ENCODE assay signal across 2 cellular contexts in genomic region chr5:168661593-168662485, GRCh38.
A peak's percentile ranks its signal among the peaks of the same experiment; 100 is the strongest.
TF ChIP-seq lines count a peak whose summit lies in the region.

No MANE protein-coding gene starts in this region.

TF ChIP-seq in HepG2, 621 proteins besides CTCF, POLR2A, EP300 and RAD21 (continued from another document):
- no peak for TF ChIP-seq THRA (CRISPR knock-in tag; IDR thresholded peaks at IDR 0.05; ENCODE audit: borderline replicate concordance)
- TF ChIP-seq RFXANK (CRISPR knock-in tag; IDR thresholded peaks at IDR 0.05): no peak
- TF ChIP-seq RFX5 (IDR thresholded peaks at IDR 0.05; ENCODE audit: low read depth, low read length): peak; percentile 90

TF ChIP-seq in SK-N-SH, 30 proteins besides CTCF, POLR2A, EP300 and RAD21 (continued from another document):
- TF ChIP-seq, protein P1, sequence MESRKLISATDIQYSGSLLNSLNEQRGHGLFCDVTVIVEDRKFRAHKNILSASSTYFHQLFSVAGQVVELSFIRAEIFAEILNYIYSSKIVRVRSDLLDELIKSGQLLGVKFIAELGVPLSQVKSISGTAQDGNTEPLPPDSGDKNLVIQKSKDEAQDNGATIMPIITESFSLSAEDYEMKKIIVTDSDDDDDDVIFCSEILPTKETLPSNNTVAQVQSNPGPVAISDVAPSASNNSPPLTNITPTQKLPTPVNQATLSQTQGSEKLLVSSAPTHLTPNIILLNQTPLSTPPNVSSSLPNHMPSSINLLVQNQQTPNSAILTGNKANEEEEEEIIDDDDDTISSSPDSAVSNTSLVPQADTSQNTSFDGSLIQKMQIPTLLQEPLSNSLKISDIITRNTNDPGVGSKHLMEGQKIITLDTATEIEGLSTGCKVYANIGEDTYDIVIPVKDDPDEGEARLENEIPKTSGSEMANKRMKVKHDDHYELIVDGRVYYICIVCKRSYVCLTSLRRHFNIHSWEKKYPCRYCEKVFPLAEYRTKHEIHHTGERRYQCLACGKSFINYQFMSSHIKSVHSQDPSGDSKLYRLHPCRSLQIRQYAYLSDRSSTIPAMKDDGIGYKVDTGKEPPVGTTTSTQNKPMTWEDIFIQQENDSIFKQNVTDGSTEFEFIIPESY (IDR thresholded peaks at IDR 0.05; ENCODE audit: borderline replicate concordance, low read depth): no peak
- TF ChIP-seq, protein P2, sequence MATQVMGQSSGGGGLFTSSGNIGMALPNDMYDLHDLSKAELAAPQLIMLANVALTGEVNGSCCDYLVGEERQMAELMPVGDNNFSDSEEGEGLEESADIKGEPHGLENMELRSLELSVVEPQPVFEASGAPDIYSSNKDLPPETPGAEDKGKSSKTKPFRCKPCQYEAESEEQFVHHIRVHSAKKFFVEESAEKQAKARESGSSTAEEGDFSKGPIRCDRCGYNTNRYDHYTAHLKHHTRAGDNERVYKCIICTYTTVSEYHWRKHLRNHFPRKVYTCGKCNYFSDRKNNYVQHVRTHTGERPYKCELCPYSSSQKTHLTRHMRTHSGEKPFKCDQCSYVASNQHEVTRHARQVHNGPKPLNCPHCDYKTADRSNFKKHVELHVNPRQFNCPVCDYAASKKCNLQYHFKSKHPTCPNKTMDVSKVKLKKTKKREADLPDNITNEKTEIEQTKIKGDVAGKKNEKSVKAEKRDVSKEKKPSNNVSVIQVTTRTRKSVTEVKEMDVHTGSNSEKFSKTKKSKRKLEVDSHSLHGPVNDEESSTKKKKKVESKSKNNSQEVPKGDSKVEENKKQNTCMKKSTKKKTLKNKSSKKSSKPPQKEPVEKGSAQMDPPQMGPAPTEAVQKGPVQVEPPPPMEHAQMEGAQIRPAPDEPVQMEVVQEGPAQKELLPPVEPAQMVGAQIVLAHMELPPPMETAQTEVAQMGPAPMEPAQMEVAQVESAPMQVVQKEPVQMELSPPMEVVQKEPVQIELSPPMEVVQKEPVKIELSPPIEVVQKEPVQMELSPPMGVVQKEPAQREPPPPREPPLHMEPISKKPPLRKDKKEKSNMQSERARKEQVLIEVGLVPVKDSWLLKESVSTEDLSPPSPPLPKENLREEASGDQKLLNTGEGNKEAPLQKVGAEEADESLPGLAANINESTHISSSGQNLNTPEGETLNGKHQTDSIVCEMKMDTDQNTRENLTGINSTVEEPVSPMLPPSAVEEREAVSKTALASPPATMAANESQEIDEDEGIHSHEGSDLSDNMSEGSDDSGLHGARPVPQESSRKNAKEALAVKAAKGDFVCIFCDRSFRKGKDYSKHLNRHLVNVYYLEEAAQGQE (IDR thresholded peaks at IDR 0.05; ENCODE audit: low read depth, low read length): 0 out of 2 replicates have a peak, but pooled peaks have one; percentile 1
- TF ChIP-seq TEAD4 (IDR thresholded peaks at IDR 0.05; ENCODE audit: borderline replicate concordance, insufficient read depth) (no peak), SIN3A (IDR thresholded peaks at IDR 0.05; ENCODE audit: borderline replicate concordance, low read depth, low read length) (no peak), NRF1 (IDR thresholded peaks at IDR 0.05; ENCODE audit: low read depth, low read length) (no peak), FOXM1 (IDR thresholded peaks at IDR 0.05; ENCODE audit: low read depth) (no peak), TCF12 (IDR thresholded peaks at IDR 0.05) (peak; percentile 78), SMC3 (IDR thresholded peaks at IDR 0.05; ENCODE audit: low read depth, low read length) (no peak), TAF1 (IDR thresholded peaks at IDR 0.05; ENCODE audit: borderline replicate concordance, low read depth, low read length) (no peak), RFX5 (IDR thresholded peaks at IDR 0.05; ENCODE audit: low read length) (peak; percentile 90), GATA2 (CRISPR knock-in tag; IDR thresholded peaks at IDR 0.05) (no peak), RCOR1 (IDR thresholded peaks at IDR 0.05; ENCODE audit: low read length) (no peak), FOSL2 (IDR thresholded peaks at IDR 0.05; ENCODE audit: borderline replicate concordance, low read depth) (peak; percentile 41; the same call in 1 of the 2 replicates), POLR2AphosphoS5 (IDR thresholded peaks at IDR 0.05; ENCODE audit: low read depth, low read length) (no peak; the same call in 1 of the 2 replicates), MXI1 (IDR thresholded peaks at IDR 0.05; ENCODE audit: low read depth, low read length) (no peak), FOXJ3 (CRISPR knock-in tag; IDR thresholded peaks at IDR 0.05) (no peak), ELF1 (IDR thresholded peaks at IDR 0.05) (no peak), MEF2A (IDR thresholded peaks at IDR 0.05; ENCODE audit: borderline replicate concordance, low read depth) (no peak), YY1 (IDR thresholded peaks at IDR 0.05; ENCODE audit: low read depth) (no peak), GABPA (IDR thresholded peaks at IDR 0.05; ENCODE audit: low read depth) (no peak), EZH2phosphoT487 (IDR thresholded peaks at IDR 0.05; ENCODE audit: borderline replicate concordance, low read depth) (no peak), CHD2 (IDR thresholded peaks at IDR 0.05; ENCODE audit: low read length, partially characterized antibody) (no peak), JUND (IDR thresholded peaks at IDR 0.05) (peak; percentile 47; the same call in 1 of the 2 replicates), NFIC (IDR thresholded peaks at IDR 0.05; ENCODE audit: borderline replicate concordance) (0 out of 2 replicates have a peak, but pooled peaks have one; percentile 13), RXRA (IDR thresholded peaks at IDR 0.05; ENCODE audit: borderline replicate concordance, low read depth) (no peak)
- TF ChIP-seq, protein P3, sequence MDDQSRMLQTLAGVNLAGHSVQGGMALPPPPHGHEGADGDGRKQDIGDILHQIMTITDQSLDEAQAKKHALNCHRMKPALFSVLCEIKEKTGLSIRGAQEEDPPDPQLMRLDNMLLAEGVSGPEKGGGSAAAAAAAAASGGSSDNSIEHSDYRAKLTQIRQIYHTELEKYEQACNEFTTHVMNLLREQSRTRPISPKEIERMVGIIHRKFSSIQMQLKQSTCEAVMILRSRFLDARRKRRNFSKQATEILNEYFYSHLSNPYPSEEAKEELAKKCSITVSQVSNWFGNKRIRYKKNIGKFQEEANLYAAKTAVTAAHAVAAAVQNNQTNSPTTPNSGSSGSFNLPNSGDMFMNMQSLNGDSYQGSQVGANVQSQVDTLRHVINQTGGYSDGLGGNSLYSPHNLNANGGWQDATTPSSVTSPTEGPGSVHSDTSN (IDR thresholded peaks at IDR 0.05): peak; percentile 80
- TF ChIP-seq, protein P4, sequence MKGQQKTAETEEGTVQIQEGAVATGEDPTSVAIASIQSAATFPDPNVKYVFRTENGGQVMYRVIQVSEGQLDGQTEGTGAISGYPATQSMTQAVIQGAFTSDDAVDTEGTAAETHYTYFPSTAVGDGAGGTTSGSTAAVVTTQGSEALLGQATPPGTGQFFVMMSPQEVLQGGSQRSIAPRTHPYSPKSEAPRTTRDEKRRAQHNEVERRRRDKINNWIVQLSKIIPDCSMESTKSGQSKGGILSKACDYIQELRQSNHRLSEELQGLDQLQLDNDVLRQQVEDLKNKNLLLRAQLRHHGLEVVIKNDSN (IDR thresholded peaks at IDR 0.05; ENCODE audit: borderline replicate concordance, low read depth): no peak
- TF ChIP-seq, protein P5, sequence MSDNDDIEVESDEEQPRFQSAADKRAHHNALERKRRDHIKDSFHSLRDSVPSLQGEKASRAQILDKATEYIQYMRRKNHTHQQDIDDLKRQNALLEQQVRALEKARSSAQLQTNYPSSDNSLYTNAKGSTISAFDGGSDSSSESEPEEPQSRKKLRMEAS (IDR thresholded peaks at IDR 0.05; ENCODE audit: low read depth): no peak
- TF ChIP-seq, protein P6, sequence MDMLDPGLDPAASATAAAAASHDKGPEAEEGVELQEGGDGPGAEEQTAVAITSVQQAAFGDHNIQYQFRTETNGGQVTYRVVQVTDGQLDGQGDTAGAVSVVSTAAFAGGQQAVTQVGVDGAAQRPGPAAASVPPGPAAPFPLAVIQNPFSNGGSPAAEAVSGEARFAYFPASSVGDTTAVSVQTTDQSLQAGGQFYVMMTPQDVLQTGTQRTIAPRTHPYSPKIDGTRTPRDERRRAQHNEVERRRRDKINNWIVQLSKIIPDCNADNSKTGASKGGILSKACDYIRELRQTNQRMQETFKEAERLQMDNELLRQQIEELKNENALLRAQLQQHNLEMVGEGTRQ (IDR thresholded peaks at IDR 0.05; ENCODE audit: borderline replicate concordance, low read depth, low read length): no peak
